Comparison of ENCODE assay signal across 14 cellular contexts in genomic region chr10:103442031-103442461, GRCh38. TPM values are rescaled to one million over a fixed set of nuclear protein-coding genes. Genes with fewer than 3 reads are reported as not detected.
DNase-seq lines count a peak whose midpoint lies in the region; ATAC-seq and TF ChIP-seq lines count a peak whose summit lies in the region.
"Had no signal": no experiment of that assay in that cellular context is flagged by ENCODE, and none has a peak within 500 bp of the region (broad histone marks: within the 10 kb centered on the region; RNA-seq: fewer than 3 reads in every experiment).

No MANE protein-coding gene starts in this region.

- no peak for TF ChIP-seq CTCF in cardiac fibroblast (IDR thresholded peaks at IDR 0.05; ENCODE audit: low read depth, low read length)
- no peak for TF ChIP-seq CTCF in hepatocyte (IDR thresholded peaks at IDR 0.05; ENCODE audit: poor library complexity)
- no peak for TF ChIP-seq CTCF in Caco-2 (IDR thresholded peaks at IDR 0.05; ENCODE audit: insufficient read depth in 1 of 2, low read depth in 1 of 2, low read length in 1 of 2, severe bottlenecking in 1 of 2, unreplicated experiment in 1 of 2)

- peaks cover 9% of the 10 kb centered on the region for H3K4me1 Mint-ChIP-seq in activated T-cell treated with anti-CD3 and anti-CD28 coated beads, Interleukin-2, amount 50 U/mL, for 24 hours (ENCODE audit: low read depth)
- H3K4me1 Mint-ChIP-seq in activated T-cell treated with anti-CD3 and anti-CD28 coated beads, Interleukin-2, amount 50 U/mL, for 4 hours (ENCODE audit: low read depth): no peaks in the 10 kb centered on the region
- H3K4me1 Mint-ChIP-seq in Caco-2 (ENCODE audit: low read depth, unreplicated experiment): no peaks in the 10 kb centered on the region
- H3K4me1 Mint-ChIP-seq: brain had no signal

- H3K36me3 ChIP-seq in hepatocyte (replicated peaks; ENCODE audit: insufficient read depth, low read depth) (no peaks in the 10 kb centered on the region), subcutaneous abdominal adipose tissue (ENCODE audit: control insufficient read depth in 5 of 5, insufficient read depth in 5 of 5, low read length in 5 of 5) (peaks cover 3 to 87% (median 80%) of the 10 kb centered on the region in 5 donors), Caco-2 (ENCODE audit: control insufficient read depth, insufficient read depth, low read length) (peaks cover 8% of the 10 kb centered on the region)

- no peaks in the 10 kb centered on the region for H3K9me2 ChIP-seq in hepatocyte (replicated peaks; ENCODE audit: insufficient read depth)

- H3K4me1 ChIP-seq in hepatocyte (ENCODE audit: insufficient read depth): no peaks in the 10 kb centered on the region
- H3K4me1 ChIP-seq in subcutaneous abdominal adipose tissue (ENCODE audit: control insufficient read depth in 5 of 5, insufficient read depth in 5 of 5, low read length in 5 of 5): peaks cover 15 to 57% (median 39%) of the 10 kb centered on the region in 5 donors
- H3K4me1 ChIP-seq in Caco-2: no peaks in the 10 kb centered on the region
- H3K4me1 ChIP-seq: A549 had no signal

- H3K4me3 ChIP-seq in cardiac fibroblast (replicated peaks in 1 of 2; ENCODE audit: low read depth in 2 of 2, low read length in 2 of 2) (no peak overlapping the region), hepatocyte (no peak overlapping the region), subcutaneous abdominal adipose tissue (ENCODE audit: low read depth in 1 of 5, low read length in 5 of 5) (no peak overlapping the region), Caco-2 (ENCODE audit: low read depth, low read length) (no peak overlapping the region)
- H3K4me3 ChIP-seq: A549 had no signal

- peak overlapping the region; percentile 85 for H3K27ac Mint-ChIP-seq in activated T-cell treated with anti-CD3 and anti-CD28 coated beads, Interleukin-2, amount 50 U/mL, for 24 hours
- H3K27ac Mint-ChIP-seq in Caco-2 (ENCODE audit: unreplicated experiment): no peak overlapping the region
- H3K27ac Mint-ChIP-seq: T-helper 1 cell treated with Interleukin-12 subunit alpha and Interleukin-12 subunit beta and Interleukin-4 antibody, amounts not matched to agents 30 μg/mL and 1 μg/mL, for 36 hours had no signal

- H3K9me3 ChIP-seq in hepatocyte (ENCODE audit: low read depth) (no peaks in the 10 kb centered on the region), subcutaneous abdominal adipose tissue (ENCODE audit: control insufficient read depth in 5 of 5, low read length in 5 of 5) (no peaks in the 10 kb centered on the region), Caco-2 (no peaks in the 10 kb centered on the region)
- H3K9me3 ChIP-seq: A549 had no signal

- no peaks in the 10 kb centered on the region for H3K27me3 Mint-ChIP-seq in activated T-cell treated with anti-CD3 and anti-CD28 coated beads, Interleukin-2, amount 50 U/mL, for 24 hours
- H3K27me3 Mint-ChIP-seq in activated T-cell treated with anti-CD3 and anti-CD28 coated beads, Interleukin-2, amount 50 U/mL, for 4 hours (ENCODE audit: low read depth): no peaks in the 10 kb centered on the region
- H3K27me3 Mint-ChIP-seq in Caco-2 (ENCODE audit: insufficient read depth, unreplicated experiment): no peaks in the 10 kb centered on the region

- POLR2A ChIA-PET in Caco-2 (lab: Charles Lee): no interaction called here

- no peak overlapping the region for H2AFZ ChIP-seq in hepatocyte

- 89% methylated on average over 13 of the region's 13 CpGs for WGBS in hepatocyte (ENCODE audit: low lambda C conversion rate, missing lambda C conversion rate)

- H3K9me3 Mint-ChIP-seq in activated T-cell treated with anti-CD3 and anti-CD28 coated beads, Interleukin-2, amount 50 U/mL, for 24 hours: no peaks in the 10 kb centered on the region
- H3K9me3 Mint-ChIP-seq in activated T-cell treated with anti-CD3 and anti-CD28 coated beads, Interleukin-2, amount 50 U/mL, for 4 hours: no peaks in the 10 kb centered on the region
- no peaks in the 10 kb centered on the region for H3K9me3 Mint-ChIP-seq in Caco-2 (ENCODE audit: unreplicated experiment)
- H3K9me3 Mint-ChIP-seq: brain; T-helper 1 cell treated with Interleukin-12 subunit alpha and Interleukin-12 subunit beta and Interleukin-4 antibody, amounts not matched to agents 30 μg/mL and 1 μg/mL, for 36 hours had no signal

- H3K79me2 ChIP-seq in hepatocyte: no peaks in the 10 kb centered on the region

- no peak for ATAC-seq in activated T-cell treated with anti-CD3 and anti-CD28 coated beads, Interleukin-2, amount 50 U/mL, for 4 hours
- no peak for ATAC-seq in GM19455 (IDR thresholded peaks at IDR 0.05; ENCODE audit: unreplicated experiment)

- BruUV-seq in Caco-2 (replicated peaks; lab: Mats Ljungman, UMichigan): no TSS peak

- H3K27me3 ChIP-seq in hepatocyte (no peaks in the 10 kb centered on the region), subcutaneous abdominal adipose tissue (ENCODE audit: control insufficient read depth in 5 of 5, insufficient read depth in 4 of 5, low read length in 5 of 5) (no peaks in the 10 kb centered on the region), Caco-2 (replicated peaks; ENCODE audit: control insufficient read depth, insufficient read depth, low read length) (no peaks in the 10 kb centered on the region)

- H3K4me2 ChIP-seq in hepatocyte: no peak overlapping the region
- H3K4me2 ChIP-seq: A549 had no signal

- CTCF ChIA-PET in Caco-2 (lab: Charles Lee): interaction anchor here (0.5 kb wide), 1 partner anchor 21 kb away, joined by 3 read pairs; no protein-coding TSS in a partner anchor

- intact Hi-C loops in Caco-2 (cut with micrococcal nuclease; ENCODE audit: unreplicated experiment): no loop called here

- TF ChIP-seq POLR2A in erythroblast (IDR thresholded peaks at IDR 0.05; ENCODE audit: low read length): no peak

- peaks cover 97% of the 10 kb centered on the region for H3K36me3 Mint-ChIP-seq in activated T-cell treated with anti-CD3 and anti-CD28 coated beads, Interleukin-2, amount 50 U/mL, for 24 hours (ENCODE audit: low read depth)
- peaks cover 45% of the 10 kb centered on the region for H3K36me3 Mint-ChIP-seq in activated T-cell treated with anti-CD3 and anti-CD28 coated beads, Interleukin-2, amount 50 U/mL, for 4 hours (ENCODE audit: insufficient read depth)
- peaks cover 83% of the 10 kb centered on the region for H3K36me3 Mint-ChIP-seq in Caco-2 (ENCODE audit: insufficient read depth, unreplicated experiment)

- H3K27ac ChIP-seq in hepatocyte (no peak overlapping the region), subcutaneous abdominal adipose tissue (ENCODE audit: low read depth, low read length) (peak overlapping the region; percentile 30)
- H3K27ac ChIP-seq: A549 had no signal

- peak overlapping the region in 1 of 5 donors; percentile 7 for H3K9ac ChIP-seq in subcutaneous abdominal adipose tissue (ENCODE audit: low read length in 5 of 5)

- no peaks in the 10 kb centered on the region for H4K20me1 ChIP-seq in hepatocyte (ENCODE audit: insufficient read depth, poor library complexity, severe bottlenecking)

- DNase-seq in activated T-cell treated with anti-CD3 and anti-CD28 coated beads, Interleukin-2, amount 50 U/mL, for 24 hours: no peak
- no peak for DNase-seq in activated T-cell treated with anti-CD3 and anti-CD28 coated beads, Interleukin-2, amount 50 U/mL, for 4 hours
- DNase-seq in cardiac fibroblast (ENCODE audit: low read depth in 2 of 2) (peak; percentile 77 to 91), hepatocyte (ENCODE audit: low spot score) (peak; percentile 55), erythroblast (lab: John Stamatoyannopoulos, UW) (no peak), Caco-2 (no peak)
- DNase-seq: NCI-H2029; stimulated activated CD4-positive, alpha-beta T cell treated with anti-CD3 and anti-CD28 coated beads, Interleukin-4, amount 100 ng/mL, for 1 hour had no signal

- H3K4me3 Mint-ChIP-seq in activated T-cell treated with anti-CD3 and anti-CD28 coated beads, Interleukin-2, amount 50 U/mL, for 24 hours: no peak overlapping the region
- H3K4me3 Mint-ChIP-seq in activated T-cell treated with anti-CD3 and anti-CD28 coated beads, Interleukin-2, amount 50 U/mL, for 4 hours: no peak overlapping the region
- H3K4me3 Mint-ChIP-seq in Caco-2 (ENCODE audit: unreplicated experiment): no peak overlapping the region
- H3K4me3 Mint-ChIP-seq: brain; T-helper 1 cell treated with Interleukin-12 subunit alpha and Interleukin-12 subunit beta and Interleukin-4 antibody, amounts not matched to agents 30 μg/mL and 1 μg/mL, for 36 hours had no signal

RNA-seq across cellular contexts. Expression of gene CALHM2, which starts 10.1 kb away (rescaled TPM):
- total RNA-seq in activated T-cell treated with anti-CD3 and anti-CD28 coated beads, Interleukin-2, amount 50 U/mL, for 4 hours: 1 to 10 TPM; 2.8 to 6.0 (median 3.8) TPM
- 2.1 and 3.2 TPM in 2 replicates for total RNA-seq in hepatocyte
- 5.5 and 7.9 TPM in 2 replicates for polyA plus RNA-seq in hepatocyte
- total RNA-seq in Caco-2 (2022): 0.52 and 0.58 TPM in 2 replicates

RNA-seq across cellular contexts. Expression of gene CALHM1, which starts 16.7 kb away (rescaled TPM):
- not detected for total RNA-seq in activated T-cell treated with anti-CD3 and anti-CD28 coated beads, Interleukin-2, amount 50 U/mL, for 4 hours
- total RNA-seq in hepatocyte (not detected in 2 replicates), Caco-2 (2022) (not detected in 2 replicates)
- polyA plus RNA-seq in hepatocyte: 0.11 TPM in 1 of 2 replicates, not detected in the other
- total RNA-seq: osteocyte had no signal
- polyA plus RNA-seq: A549 had no signal

RNA-seq across cellular contexts. Expression of gene CALHM3, which starts 37.0 kb away (rescaled TPM):
- not detected for total RNA-seq in activated T-cell treated with anti-CD3 and anti-CD28 coated beads, Interleukin-2, amount 50 U/mL, for 4 hours
- total RNA-seq in hepatocyte (not detected in 2 replicates), Caco-2 (2022) (0.18 TPM in 1 of 2 replicates, not detected in the other)
- polyA plus RNA-seq in hepatocyte: not detected in 2 replicates
- total RNA-seq: osteocyte had no signal

RNA-seq across cellular contexts. Expression of gene PDCD11, which starts 45.6 kb away (rescaled TPM):
- total RNA-seq in activated T-cell treated with anti-CD3 and anti-CD28 coated beads, Interleukin-2, amount 50 U/mL, for 4 hours: 100 to 1,000 TPM; 122 to 127 (median 124) TPM
- total RNA-seq in hepatocyte (15.5 and 17.3 TPM in 2 replicates), Caco-2 (2022) (55.3 and 62.8 TPM in 2 replicates)
- 9.9 and 14.8 TPM in 2 replicates for polyA plus RNA-seq in hepatocyte

RNA-seq across cellular contexts. Expression of gene ATP5MK, which starts 45.8 kb away (rescaled TPM):
- total RNA-seq in activated T-cell treated with anti-CD3 and anti-CD28 coated beads, Interleukin-2, amount 50 U/mL, for 4 hours: 100 to 1,000 TPM; 426 to 450 (median 433) TPM
- total RNA-seq in hepatocyte: 408 and 516 TPM in 2 replicates
- polyA plus RNA-seq in hepatocyte: 617 and 647 TPM in 2 replicates
- total RNA-seq in Caco-2 (2022): 340 and 369 TPM in 2 replicates

Comparison
In these comparisons a context has a peak if more than half of its experiments do, and no peak if none do; other contexts are left out.
1. DNase-seq: peak in cardiac fibroblast (2 of 2) and hepatocyte (single experiment); none in activated T-cell treated with anti-CD3 and anti-CD28 coated beads, Interleukin-2, amount 50 U/mL, for 24 hours (single experiment), activated T-cell treated with anti-CD3 and anti-CD28 coated beads, Interleukin-2, amount 50 U/mL, for 4 hours (single experiment), erythroblast (0 of 2) and Caco-2 (0 of 2).